In the genomic region with DNA sequence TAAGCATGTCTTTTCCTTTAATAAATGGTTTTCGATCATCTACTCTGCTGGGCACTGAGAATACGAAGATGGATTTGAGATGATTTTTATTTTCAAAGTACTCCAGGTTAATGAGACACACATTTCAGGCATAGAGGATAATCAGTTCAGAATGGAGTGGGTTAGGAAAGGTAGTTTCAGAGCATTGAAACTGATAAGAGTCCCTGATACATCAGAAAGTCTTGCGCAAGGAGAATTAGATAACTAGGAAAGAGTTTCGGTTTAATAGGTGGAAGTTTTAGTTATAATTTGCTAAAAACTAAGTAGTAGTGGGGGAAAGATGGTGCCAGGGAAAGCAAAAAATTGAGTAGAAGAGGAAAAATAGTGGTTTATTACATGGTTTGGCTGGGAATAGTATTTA, we compare ENCODE assay signal across 33 cellular contexts.
"Had no signal": no experiment of that assay in that cellular context is flagged by ENCODE, and none has a peak within 500 bp of the region (broad histone marks: within the 10 kb centered on the region; RNA-seq: fewer than 3 reads in every experiment).

No MANE protein-coding gene starts in this region.

- H3K9me3 ChIP-seq: adrenal gland, body of pancreas, colonic mucosa had no signal

- H3K36me3 ChIP-seq: colonic mucosa had no signal

- DNase-seq: activated B cell treated with CpG ODN at 0.5 μM for 24 hours; activated CD4-positive, alpha-beta T cell treated with anti-CD3 and anti-CD28 coated beads for 48 hours; activated CD4-positive, alpha-beta T cell treated with anti-CD3 and anti-CD28 coated beads, Interleukin-2, amount 50 U/mL, for 1 hour; activated CD4-positive, alpha-beta T cell treated with anti-CD3 and anti-CD28 coated beads, Interleukin-2, amount 50 U/mL, for 48 hours; activated CD8-positive, alpha-beta memory T cell treated with anti-CD3 and anti-CD28 coated beads for 24 hours; activated CD8-positive, alpha-beta T cell treated with anti-CD3 and anti-CD28 coated beads for 36 hours; activated effector memory CD4-positive, alpha-beta T cell treated with Interleukin-2 at 50 U/mL for 16 hours; activated naive CD4-positive, alpha-beta T cell treated with anti-CD3 and anti-CD28 coated beads for 36 hours; activated naive CD8-positive, alpha-beta T cell treated with anti-CD3 and anti-CD28 coated beads for 36 hours; activated naive CD8-positive, alpha-beta T cell treated with anti-CD3 and anti-CD28 coated beads, Interleukin-2, amount 50 U/mL, for 24 hours; activated T-cell treated with anti-CD3 and anti-CD28 coated beads, Interleukin-2, amount 50 U/mL, for 1 hour; activated T-cell treated with anti-CD3 and anti-CD28 coated beads, Interleukin-2, amount 50 U/mL, for 48 hours; adrenal gland; amygdala; aorta; body of pancreas; caudate nucleus; cerebellar nuclear complex; colonic mucosa; effector CD8-positive, alpha-beta T cell; foreskin fibroblast; head of caudate nucleus; T-cell; T1000; WERI-Rb-1 had no signal

- H3K27me3 Mint-ChIP-seq: activated B cell treated with CpG ODN at 0.5 μM for 24 hours; activated CD8-positive, alpha-beta T cell treated with anti-CD3 and anti-CD28 coated beads for 36 hours; activated naive CD4-positive, alpha-beta T cell treated with anti-CD3 and anti-CD28 coated beads, Interleukin-2, amount 50 U/mL, for 24 hours; activated naive CD8-positive, alpha-beta T cell treated with anti-CD3 and anti-CD28 coated beads for 36 hours; activated naive CD8-positive, alpha-beta T cell treated with anti-CD3 and anti-CD28 coated beads, Interleukin-2, amount 50 U/mL, for 24 hours; T-cell had no signal

- H3K4me3 ChIP-seq: adrenal gland, body of pancreas, colonic mucosa had no signal

- H3K27ac Mint-ChIP-seq: activated B cell treated with CpG ODN at 0.5 μM for 24 hours; activated CD8-positive, alpha-beta T cell treated with anti-CD3 and anti-CD28 coated beads for 36 hours; activated naive CD4-positive, alpha-beta T cell treated with anti-CD3 and anti-CD28 coated beads for 36 hours; activated naive CD4-positive, alpha-beta T cell treated with anti-CD3 and anti-CD28 coated beads, Interleukin-2, amount 50 U/mL, for 24 hours; activated naive CD8-positive, alpha-beta T cell treated with anti-CD3 and anti-CD28 coated beads for 36 hours; activated naive CD8-positive, alpha-beta T cell treated with anti-CD3 and anti-CD28 coated beads, Interleukin-2, amount 50 U/mL, for 24 hours; T-cell; T-helper 1 cell treated with Interleukin-12 subunit alpha and Interleukin-12 subunit beta and Interleukin-4 antibody, amounts not matched to agents 30 μg/mL and 1 μg/mL, for 36 hours; T-helper 2 cell treated with Interferon-gamma antibody and Interleukin-4, amounts not matched to agents 5 μg/mL and 100 μg/mL, for 36 hours had no signal

- H3K9me3 Mint-ChIP-seq: activated B cell treated with CpG ODN at 0.5 μM for 24 hours; activated CD8-positive, alpha-beta T cell treated with anti-CD3 and anti-CD28 coated beads for 36 hours; activated naive CD4-positive, alpha-beta T cell treated with anti-CD3 and anti-CD28 coated beads for 36 hours; activated naive CD4-positive, alpha-beta T cell treated with anti-CD3 and anti-CD28 coated beads, Interleukin-2, amount 50 U/mL, for 24 hours; activated naive CD8-positive, alpha-beta T cell treated with anti-CD3 and anti-CD28 coated beads for 36 hours; activated naive CD8-positive, alpha-beta T cell treated with anti-CD3 and anti-CD28 coated beads, Interleukin-2, amount 50 U/mL, for 24 hours; T-cell; T-helper 1 cell treated with Interleukin-12 subunit alpha and Interleukin-12 subunit beta and Interleukin-4 antibody, amounts not matched to agents 30 μg/mL and 1 μg/mL, for 36 hours; T-helper 2 cell treated with Interferon-gamma antibody and Interleukin-4, amounts not matched to agents 5 μg/mL and 100 μg/mL, for 36 hours had no signal

- FAIRE-seq: endothelial cell of umbilical vein, frontal cortex had no signal

- H3K4me1 ChIP-seq: adrenal gland, body of pancreas, colonic mucosa had no signal

- H3K4me3 Mint-ChIP-seq: activated B cell treated with CpG ODN at 0.5 μM for 24 hours; activated CD8-positive, alpha-beta T cell treated with anti-CD3 and anti-CD28 coated beads for 36 hours; activated naive CD4-positive, alpha-beta T cell treated with anti-CD3 and anti-CD28 coated beads for 36 hours; activated naive CD4-positive, alpha-beta T cell treated with anti-CD3 and anti-CD28 coated beads, Interleukin-2, amount 50 U/mL, for 24 hours; activated naive CD8-positive, alpha-beta T cell treated with anti-CD3 and anti-CD28 coated beads for 36 hours; activated naive CD8-positive, alpha-beta T cell treated with anti-CD3 and anti-CD28 coated beads, Interleukin-2, amount 50 U/mL, for 24 hours; T-cell; T-helper 1 cell treated with Interleukin-12 subunit alpha and Interleukin-12 subunit beta and Interleukin-4 antibody, amounts not matched to agents 30 μg/mL and 1 μg/mL, for 36 hours; T-helper 2 cell treated with Interferon-gamma antibody and Interleukin-4, amounts not matched to agents 5 μg/mL and 100 μg/mL, for 36 hours had no signal

- H3K4me1 Mint-ChIP-seq: activated naive CD4-positive, alpha-beta T cell treated with anti-CD3 and anti-CD28 coated beads, Interleukin-2, amount 50 U/mL, for 24 hours; activated naive CD8-positive, alpha-beta T cell treated with anti-CD3 and anti-CD28 coated beads for 36 hours; activated naive CD8-positive, alpha-beta T cell treated with anti-CD3 and anti-CD28 coated beads, Interleukin-2, amount 50 U/mL, for 24 hours; T-cell had no signal

- H3K27ac ChIP-seq: adrenal gland, body of pancreas, colonic mucosa, epithelial cell of prostate, WERI-Rb-1 had no signal

- H3K27me3 ChIP-seq: adrenal gland, body of pancreas, colonic mucosa had no signal

- ATAC-seq: activated CD4-positive, CD25-positive, alpha-beta regulatory T cell treated with anti-CD3 and anti-CD28 coated beads, Interleukin-2, amount 50 U/mL, for 24 hours; activated CD8-positive, alpha-beta T cell treated with anti-CD3 and anti-CD28 coated beads for 36 hours; activated naive CD8-positive, alpha-beta T cell treated with anti-CD3 and anti-CD28 coated beads, Interleukin-2, amount 50 U/mL, for 24 hours; body of pancreas; esophagus mucosa; T-cell had no signal
